8 cellular contexts compared by ENCODE assay signal in genomic region chr20:35739294-35740163, GRCh38. TPM values are rescaled to one million over a fixed set of nuclear protein-coding genes. Genes with fewer than 3 reads are reported as not detected.
DNase-seq lines count a peak whose midpoint lies in the region; TF ChIP-seq lines count a peak whose summit lies in the region.

No MANE protein-coding gene starts in this region.

- H3K9ac ChIP-seq in duodenal mucosa (ENCODE audit: low read depth in 1 of 2, low read length in 2 of 2) (peak overlapping the region in 1 of 2 donors; percentile 99), neural progenitor cell (no peak overlapping the region)

- peaks cover 69% of the 10 kb centered on the region for H4K20me1 ChIP-seq in neural progenitor cell (ENCODE audit: low read depth)

- TF ChIP-seq POLR2A in Peyer's patch (IDR thresholded peaks at IDR 0.05) = no peak

- H3K9me3 ChIP-seq in Peyer's patch (no peaks in the 10 kb centered on the region), duodenal mucosa (ENCODE audit: control insufficient read depth in 1 of 2, low read length in 2 of 2) (no peaks in the 10 kb centered on the region), neural progenitor cell (ENCODE audit: low read depth) (no peaks in the 10 kb centered on the region)

- H3K27me3 ChIP-seq in Peyer's patch (no peaks in the 10 kb centered on the region), duodenal mucosa (ENCODE audit: control insufficient read depth in 1 of 2, insufficient read depth in 2 of 2, low read length in 2 of 2) (no peaks in the 10 kb centered on the region), neural progenitor cell (no peaks in the 10 kb centered on the region)

- H3F3A ChIP-seq in neural progenitor cell (ENCODE audit: low read depth) = peaks cover 42% of the 10 kb centered on the region

- peaks cover 35% of the 10 kb centered on the region for H3K36me3 Mint-ChIP-seq in neural progenitor cell

- peak; percentile 65 for DNase-seq in NOMO-1 treated with DMSO at 0.1 percent for 48 hours (lab: John Stamatoyannopoulos, UW; ENCODE audit: unreplicated experiment)
- DNase-seq in NOMO-1 treated with dmso at 0.1 percent for 144 hours (lab: John Stamatoyannopoulos, UW; ENCODE audit: unreplicated experiment) = no peak
- no peak for DNase-seq in Peyer's patch
- DNase-seq in neural progenitor cell (ENCODE audit: low spot score) = peak; percentile 10
- no peak for DNase-seq in foreskin melanocyte
- no peak for DNase-seq in DMS79 treated with DMSO at 0.1 percent for 48 hours (lab: John Stamatoyannopoulos, UW)
- no peak for DNase-seq in islet precursor cell

- peaks cover 35% of the 10 kb centered on the region for H3K4me1 Mint-ChIP-seq in neural progenitor cell

- H2AFZ ChIP-seq in neural progenitor cell (replicated peaks) = no peak overlapping the region

- peak overlapping the region; percentile 79 for H3K4me3 Mint-ChIP-seq in neural progenitor cell

- H3K79me2 ChIP-seq in neural progenitor cell (ENCODE audit: low read depth) = peaks cover 82% of the 10 kb centered on the region

- H3K4me2 ChIP-seq in neural progenitor cell = peak overlapping the region; percentile 97

- peak in 5 of 6 experiments; percentile 19 to 39 (median 27) for TF ChIP-seq CTCF in Peyer's patch (IDR thresholded peaks at IDR 0.05)
- no peak for TF ChIP-seq CTCF in neural progenitor cell (IDR thresholded peaks at IDR 0.05)

- H3K4me1 ChIP-seq in Peyer's patch (peaks cover 0 to 52% (median 12%) of the 10 kb centered on the region in 4 donors), duodenal mucosa (ENCODE audit: control insufficient read depth in 1 of 2, insufficient read depth in 2 of 2, low read length in 2 of 2) (peaks cover 38 to 53% of the 10 kb centered on the region in 2 donors), neural progenitor cell (peaks cover 21% of the 10 kb centered on the region)

- H3K9me3 Mint-ChIP-seq in neural progenitor cell = no peaks in the 10 kb centered on the region

- peaks cover 3% of the 10 kb centered on the region for H3K27me3 Mint-ChIP-seq in neural progenitor cell (ENCODE audit: insufficient read depth, low read depth)

- H3K36me3 ChIP-seq in Peyer's patch (peaks cover 0 to 55% (median 4%) of the 10 kb centered on the region in 3 donors), duodenal mucosa (ENCODE audit: control insufficient read depth in 1 of 2, insufficient read depth in 2 of 2, low read length in 2 of 2) (peaks cover 28 to 47% of the 10 kb centered on the region in 2 donors), neural progenitor cell (peaks cover 41% of the 10 kb centered on the region)

- H3K27ac ChIP-seq in Peyer's patch = no peak overlapping the region
- H3K27ac ChIP-seq in duodenal mucosa (ENCODE audit: low read depth, low read length) = no peak overlapping the region
- no peak overlapping the region for H3K27ac ChIP-seq in neural progenitor cell

- H3K27ac Mint-ChIP-seq in neural progenitor cell = no peak overlapping the region

- H3K4me3 ChIP-seq in Peyer's patch = peak overlapping the region in 3 of 4 donors; percentile 67 to 85 (median 80)
- H3K4me3 ChIP-seq in duodenal mucosa (ENCODE audit: low read depth in 1 of 2, low read length in 2 of 2) = peak overlapping the region; percentile 23 to 93
- peak overlapping the region; percentile 92 for H3K4me3 ChIP-seq in neural progenitor cell

RNA-seq across cellular contexts. Expression of gene RBM39, which starts 2.5 kb away (rescaled TPM):
- 1,000 to 10,000 TPM in 1 of 4 donors, 100 to 1,000 TPM in 3; 347 to 1,133 (median 466) TPM for total RNA-seq in Peyer's patch
- total RNA-seq in neural progenitor cell (ENCODE audit: low replicate concordance) = 359 and 555 TPM in 2 replicates

RNA-seq across cellular contexts. Expression of gene PHF20, which starts 32.3 kb away (rescaled TPM):
- 10 to 100 TPM; 16.1 to 92.4 (median 29.3) TPM for total RNA-seq in Peyer's patch
- total RNA-seq in neural progenitor cell (ENCODE audit: low replicate concordance) = 45.1 and 54.7 TPM in 2 replicates

RNA-seq across cellular contexts. Expression of gene ROMO1, which starts 40.3 kb away (rescaled TPM):
- total RNA-seq in Peyer's patch (100 to 1,000 TPM; 154 to 259 (median 192) TPM), neural progenitor cell (ENCODE audit: low replicate concordance) (135 and 253 TPM in 2 replicates)

RNA-seq across cellular contexts. Expression of gene NFS1, which starts 40.4 kb away (rescaled TPM):
- total RNA-seq in Peyer's patch (10 to 100 TPM; 29.2 to 62.2 (median 41.4) TPM), neural progenitor cell (ENCODE audit: low replicate concordance) (21.7 and 29.3 TPM in 2 replicates)

Comparison
In these comparisons a context has a peak if more than half of its experiments do, and no peak if none do; other contexts are left out.
1. DNase-seq: peak in NOMO-1 treated with DMSO at 0.1 percent for 48 hours (single experiment) and neural progenitor cell (single experiment); none in NOMO-1 treated with dmso at 0.1 percent for 144 hours (single experiment), Peyer's patch (0 of 3), foreskin melanocyte (single experiment), DMS79 treated with DMSO at 0.1 percent for 48 hours (single experiment) and islet precursor cell (single experiment).
2. Peak in every context shown above with its lines, with median percentiles within 50 percentile points of each other: H3K4me3 ChIP-seq.